In genomic region chr7:157444011-157444842, GRCh38 we compare ENCODE assay signal across 11 cellular contexts.
"Had no signal": no experiment of that assay in that cellular context is flagged by ENCODE, and none has a peak within 500 bp of the region (broad histone marks: within the 10 kb centered on the region; RNA-seq: fewer than 3 reads in every experiment).

No MANE protein-coding gene starts in this region.

- DNase-seq: activated CD4-positive, alpha-beta T cell treated with anti-CD3 and anti-CD28 coated beads, Interleukin-2, amount 50 U/mL, for 48 hours; esophagus squamous epithelium; foreskin fibroblast; left ventricle myocardium inferior; right cardiac atrium; stimulated activated CD4-positive, alpha-beta T cell treated with anti-CD3 and anti-CD28 coated beads, Interleukin-2, amount 100 ng/mL, for 24 hours; stomach; thyroid gland had no signal

- H3K9me3 Mint-ChIP-seq: activated naive CD4-positive, alpha-beta T cell treated with anti-CD3 and anti-CD28 coated beads, Interleukin-2, amount 50 U/mL, for 24 hours; T-helper 2 cell treated with Interferon-gamma antibody and Interleukin-4, amounts not matched to agents 5 μg/mL and 100 μg/mL, for 36 hours had no signal

- H3K27me3 Mint-ChIP-seq: activated naive CD4-positive, alpha-beta T cell treated with anti-CD3 and anti-CD28 coated beads, Interleukin-2, amount 50 U/mL, for 24 hours had no signal

- ATAC-seq: activated CD4-positive, CD25-positive, alpha-beta regulatory T cell treated with anti-CD3 and anti-CD28 coated beads, Interleukin-2, amount 50 U/mL, for 24 hours had no signal

- H3K36me3 Mint-ChIP-seq: activated naive CD4-positive, alpha-beta T cell treated with anti-CD3 and anti-CD28 coated beads, Interleukin-2, amount 50 U/mL, for 24 hours had no signal

- H3K4me3 Mint-ChIP-seq: activated naive CD4-positive, alpha-beta T cell treated with anti-CD3 and anti-CD28 coated beads, Interleukin-2, amount 50 U/mL, for 24 hours; T-helper 2 cell treated with Interferon-gamma antibody and Interleukin-4, amounts not matched to agents 5 μg/mL and 100 μg/mL, for 36 hours had no signal

- H3K27ac Mint-ChIP-seq: activated naive CD4-positive, alpha-beta T cell treated with anti-CD3 and anti-CD28 coated beads, Interleukin-2, amount 50 U/mL, for 24 hours; T-helper 2 cell treated with Interferon-gamma antibody and Interleukin-4, amounts not matched to agents 5 μg/mL and 100 μg/mL, for 36 hours had no signal
